6 cellular contexts compared by ENCODE assay signal in the genomic region with DNA sequence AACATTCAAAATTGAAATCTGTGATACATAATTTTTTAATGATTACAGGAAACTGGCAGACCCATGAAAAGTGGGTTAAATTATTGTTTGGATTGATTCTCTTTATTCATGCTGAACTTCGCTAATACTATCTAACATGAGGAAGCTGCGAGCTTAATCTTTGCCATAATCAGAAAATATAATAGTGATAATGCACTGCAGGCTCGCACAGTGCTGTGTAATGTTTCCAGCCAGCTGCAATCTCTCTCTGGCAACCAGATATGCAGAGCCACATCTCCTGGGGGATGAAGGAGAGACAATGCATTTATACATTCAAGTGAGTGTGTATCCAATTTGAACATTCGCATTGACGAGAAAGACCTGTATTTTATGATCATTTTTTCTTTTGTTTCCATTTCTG.
"Had no signal": no experiment of that assay in that cellular context is flagged by ENCODE, and none has a peak within 500 bp of the region (broad histone marks: within the 10 kb centered on the region; RNA-seq: fewer than 3 reads in every experiment).

No MANE protein-coding gene starts in this region.

- H3K27ac Mint-ChIP-seq: GM23338, HFFc6 had no signal

- H3K4me2 ChIP-seq: GM23338 had no signal

- H3K4me3 ChIP-seq: GM23338, HAP-1, K562 had no signal

- DNase-seq: HFFc6, KG1 had no signal

- H2AFZ ChIP-seq: GM23338 had no signal

- H3K4me1 ChIP-seq: HAP-1 had no signal

- H3K9me3 ChIP-seq: HAP-1 had no signal

- H3K9me3 Mint-ChIP-seq: GM23338 had no signal

- H3K36me3 ChIP-seq: HAP-1 had no signal

- H3K4me3 Mint-ChIP-seq: GM23338, HFFc6 had no signal

- H3K4me1 Mint-ChIP-seq: GM23338 had no signal

- H3K27ac ChIP-seq: HL-60 had no signal
